In the genomic region with DNA sequence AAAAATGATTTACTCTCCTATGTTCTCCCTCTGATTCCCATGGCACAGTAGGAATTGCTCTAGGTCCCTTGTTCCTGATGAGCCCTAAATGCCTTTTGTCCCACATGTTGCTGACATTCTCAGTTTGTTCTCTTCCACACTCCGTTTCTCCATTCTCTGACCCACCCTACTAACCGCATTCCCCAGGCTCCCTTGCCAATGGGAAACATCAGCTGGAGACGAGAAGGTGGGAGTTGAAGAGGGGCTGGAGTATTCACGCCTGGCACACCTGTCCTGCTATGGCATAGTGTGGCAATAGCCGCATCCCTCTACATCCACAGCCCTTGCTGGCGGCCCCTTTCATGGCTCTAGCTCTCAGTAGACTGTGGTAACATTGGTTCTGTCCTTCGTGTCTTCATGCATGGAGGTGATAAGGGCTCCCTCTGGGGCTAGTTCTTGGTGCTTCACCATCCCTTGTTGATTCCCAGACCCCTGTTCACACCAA, we compare ENCODE assay signal across 21 cellular contexts.
"Had no signal": no experiment of that assay in that cellular context is flagged by ENCODE, and none has a peak within 500 bp of the region (broad histone marks: within the 10 kb centered on the region; RNA-seq: fewer than 3 reads in every experiment).

No MANE protein-coding gene starts in this region.

- H3K4me1 ChIP-seq: esophagus squamous epithelium, gastrocnemius medialis, left lung, lower lobe of right lung had no signal

- H3K27ac Mint-ChIP-seq: mesothelial cell of epicardium had no signal

- H3K4me3 ChIP-seq: coronary artery, dorsolateral prefrontal cortex, esophagus squamous epithelium, gastrocnemius medialis, heart right ventricle, left lung, lower lobe of right lung, mucosa of descending colon had no signal

- H3K36me3 ChIP-seq: esophagus squamous epithelium, gastrocnemius medialis, heart right ventricle, left lung, lower lobe of right lung had no signal

- H3K27me3 ChIP-seq: gastrocnemius medialis, heart right ventricle, left lung had no signal

- H3K27ac ChIP-seq: coronary artery, dorsolateral prefrontal cortex, esophagus squamous epithelium, gastrocnemius medialis, heart right ventricle, left lung, lower lobe of right lung had no signal

- H3K4me1 Mint-ChIP-seq: mesothelial cell of epicardium, naive B cell had no signal

- H3K9me3 ChIP-seq: esophagus squamous epithelium, gastrocnemius medialis, heart right ventricle, left lung, lower lobe of right lung, mucosa of descending colon had no signal

- DNase-seq: dermis blood vessel endothelial cell; dorsolateral prefrontal cortex; effector CD4-positive, alpha-beta T cell; effector memory CD4-positive, alpha-beta T cell; esophagus squamous epithelium; foreskin melanocyte; gastrocnemius medialis; glutamatergic neuron; head of caudate nucleus; heart right ventricle; hippocampal formation; left cardiac atrium; left ventricle myocardium superior; lower lobe of right lung; mesenchymal stem cell; mucosa of descending colon; naive B cell had no signal

- H3K9me3 Mint-ChIP-seq: mesothelial cell of epicardium had no signal

- ATAC-seq: esophagus mucosa, gastrocnemius medialis, heart right ventricle, left cardiac atrium, left ventricle myocardium superior, lower lobe of right lung, mucosa of descending colon had no signal

- H3K36me3 Mint-ChIP-seq: mesothelial cell of epicardium, naive B cell had no signal

- H3K4me3 Mint-ChIP-seq: mesothelial cell of epicardium, naive B cell had no signal
